In genomic region chr1:161576676-161577075, GRCh38 we compare ENCODE assay signal across 7 cellular contexts. TPM values are rescaled to one million over a fixed set of nuclear protein-coding genes. Genes with fewer than 3 reads are reported as not detected.
"Had no signal": no experiment of that assay in that cellular context is flagged by ENCODE, and none has a peak within 500 bp of the region (broad histone marks: within the 10 kb centered on the region; RNA-seq: fewer than 3 reads in every experiment).

No MANE protein-coding gene starts in this region.

RNA-seq across cellular contexts. Expression of gene FCGR3A, which starts 27.1 kb away (rescaled TPM):
- total RNA-seq: mammary epithelial cell, mesothelial cell of epicardium, neural crest cell, smooth muscle cell had no signal
- polyA plus RNA-seq: keratinocyte, mammary epithelial cell had no signal

RNA-seq across cellular contexts. Expression of gene HSPA6, which starts 52.3 kb away (rescaled TPM):
- total RNA-seq: neural crest cell had no signal

RNA-seq across cellular contexts. Expression of gene FCGR3B, which starts 54.3 kb away (rescaled TPM):
- total RNA-seq: mammary epithelial cell; mesothelial cell of epicardium; naive thymus-derived CD8-positive, alpha-beta T cell; neural crest cell; osteoblast; smooth muscle cell had no signal
- polyA plus RNA-seq: keratinocyte, mammary epithelial cell had no signal
